In the genomic region with DNA sequence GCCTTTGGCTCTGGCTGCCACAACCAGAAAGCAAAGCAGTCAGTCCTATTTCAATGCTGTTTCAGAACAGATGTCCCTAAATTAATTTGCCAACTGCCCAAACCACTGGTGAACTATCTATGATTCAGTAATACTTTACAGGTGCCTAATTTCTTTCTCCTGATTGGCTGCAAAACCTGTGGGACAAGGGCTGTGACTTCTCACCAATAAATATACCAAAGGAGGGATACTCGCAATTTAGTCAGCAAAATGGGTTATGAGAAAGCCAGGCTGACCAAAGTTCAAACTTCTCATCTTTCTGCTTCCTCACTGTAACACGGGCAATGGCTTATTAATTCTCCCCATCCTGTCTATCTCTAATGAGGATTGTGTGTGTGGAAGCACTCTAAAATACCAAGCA, we compare ENCODE assay signal across 10 cellular contexts. TPM values are rescaled to one million over a fixed set of nuclear protein-coding genes. Genes with fewer than 3 reads are reported as not detected.
A peak's percentile ranks its signal among the peaks of the same experiment; 100 is the strongest.
DNase-seq lines count a peak whose midpoint lies in the region; ATAC-seq, FAIRE-seq and TF ChIP-seq lines count a peak whose summit lies in the region.
"Had no signal": no experiment of that assay in that cellular context is flagged by ENCODE, and none has a peak within 500 bp of the region (broad histone marks: within the 10 kb centered on the region; RNA-seq: fewer than 3 reads in every experiment).

No MANE protein-coding gene starts in this region.

- H3F3A ChIP-seq in PC-3 (ENCODE audit: low read length, unreplicated experiment): peaks cover 9% of the 10 kb centered on the region

- no peak overlapping the region for H2BK15ac ChIP-seq in neuronal stem cell (ENCODE audit: low read length)

- intact Hi-C loops in PC-3 (cut with micrococcal nuclease): loop anchor here (5.0 kb wide), 1 partner anchor 65 kb away; no protein-coding TSS in a partner anchor
- intact Hi-C loops in GM12878 (cut with micrococcal nuclease; ENCODE audit: unreplicated experiment): loop anchor here (5.0 kb wide), 1 partner anchor 85 kb away; no protein-coding TSS in a partner anchor

- RAD21 ChIA-PET in GM12878 (lab: Charles Lee; ENCODE audit: unreplicated experiment): interaction anchor here (0.9 to 2.9 kb wide), 3 partner anchors 10 to 275 kb away, joined by 3 to 13 read pairs (median 3); no protein-coding TSS in a partner anchor

- peak overlapping the region; percentile 81 for H3K4me2 ChIP-seq in PC-3 (ENCODE audit: low read length)
- no peak overlapping the region for H3K4me2 ChIP-seq in GM12878 (ENCODE audit: control insufficient read depth, insufficient read depth)
- H3K4me2 ChIP-seq in neuronal stem cell (ENCODE audit: insufficient read depth, low read length, poor library complexity, severe bottlenecking): no peak overlapping the region

- H4K20me1 ChIP-seq in PC-3 (ENCODE audit: low read length): no peaks in the 10 kb centered on the region
- H4K20me1 ChIP-seq in GM12878 (ENCODE audit: control insufficient read depth, insufficient read depth): no peaks in the 10 kb centered on the region

- H2AK5ac ChIP-seq in neuronal stem cell (ENCODE audit: low read depth, low read length): no peak overlapping the region

- H2BK12ac ChIP-seq in neuronal stem cell (ENCODE audit: low read length): no peak overlapping the region

- no peak overlapping the region for H3K4ac ChIP-seq in neuronal stem cell (ENCODE audit: low read length)

- no peaks in the 10 kb centered on the region for H3K9me2 ChIP-seq in PC-3 (replicated peaks; ENCODE audit: low read length)

- H3K27me3 ChIP-seq in PC-3 (ENCODE audit: low read length) (no peaks in the 10 kb centered on the region), GM12878 (replicated peaks in 1 of 2; ENCODE audit: control insufficient read depth in 2 of 2, insufficient read depth in 2 of 2, low read length in 1 of 2) (no peaks in the 10 kb centered on the region), neuronal stem cell (ENCODE audit: control insufficient read depth in 3 of 3, insufficient read depth in 3 of 3, low read depth in 1 of 3, low read length in 3 of 3) (no peaks in the 10 kb centered on the region)

- TF ChIP-seq POLR2A in GM12878 (IDR thresholded peaks at IDR 0.05; ENCODE audit: low read depth, low read length): no peak

- peak overlapping the region; percentile 49 for H3K4me3 ChIP-seq in PC-3 (ENCODE audit: low read length)
- no peak overlapping the region for H3K4me3 ChIP-seq in GM12878
- no peak overlapping the region for H3K4me3 ChIP-seq in neuronal stem cell (ENCODE audit: low read length in 2 of 2)

- BruUV-seq in PC-3 (replicated peaks; lab: Mats Ljungman, UMichigan) (no TSS peak), GM12878 (replicated peaks; lab: Mats Ljungman, UMichigan) (TSS peak; percentile 55)

- H3K79me2 ChIP-seq in PC-3 (ENCODE audit: low read length): peaks cover 4% of the 10 kb centered on the region; the same call in 1 of the 2 replicates
- no peaks in the 10 kb centered on the region for H3K79me2 ChIP-seq in GM12878 (ENCODE audit: control insufficient read depth, insufficient read depth, low read length)

- H3K23ac ChIP-seq in neuronal stem cell (ENCODE audit: low read depth, low read length, poor library complexity): no peak overlapping the region

- 48% methylated on average over 2 of the region's 2 CpGs for WGBS in GM12878 (ENCODE audit: insufficient coverage, insufficient replicate concordance, low lambda C conversion rate, missing lambda C conversion rate)
- WGBS in neuronal stem cell (ENCODE audit: extremely low coverage in 2 of 2, insufficient read length in 2 of 2, insufficient replicate concordance in 1 of 2), 2 donors: no CpG with 5 or more reads among the region's 2 CpGs

- no peak for TF ChIP-seq CTCF in PC-3 (conservative IDR thresholded peaks at IDR 0.05; ENCODE audit: low read depth, low read length)
- TF ChIP-seq CTCF in GM12878 (IDR thresholded peaks at IDR 0.05 in 2 of 3, conservative IDR thresholded peaks at IDR 0.05 in 1 of 3; ENCODE audit: control insufficient read depth in 2 of 3, extremely low read depth in 1 of 3, insufficient read depth in 1 of 3, low read depth in 3 of 3, low read length in 3 of 3): no peak

- H3K4me1 ChIP-seq in PC-3 (ENCODE audit: insufficient read depth, low read length): peaks cover 43% of the 10 kb centered on the region
- H3K4me1 ChIP-seq in GM12878 (ENCODE audit: control insufficient read depth, insufficient read depth, low read length): no peaks in the 10 kb centered on the region
- H3K4me1 ChIP-seq in neuronal stem cell (ENCODE audit: control insufficient read depth in 2 of 2, insufficient read depth in 1 of 2, low read depth in 1 of 2, low read length in 2 of 2): peaks cover 0 to 15% of the 10 kb centered on the region in 2 donors

- peak overlapping the region; percentile 72 for H3K9ac ChIP-seq in PC-3 (ENCODE audit: low read length)
- no peak overlapping the region for H3K9ac ChIP-seq in GM12878 (ENCODE audit: control insufficient read depth, insufficient read depth, low read length)
- H3K9ac ChIP-seq in neuronal stem cell (ENCODE audit: low read depth, low read length, poor library complexity): no peak overlapping the region

- no peak overlapping the region for H2BK120ac ChIP-seq in neuronal stem cell (ENCODE audit: low read depth, low read length)

- DNase-seq in PC-3: peak; percentile 88
- DNase-seq in GM12878 (ENCODE audit: low read depth, low spot score): no peak
- no peak for DNase-seq in neuronal stem cell (ENCODE audit: low spot score)
- no peak for DNase-seq in NCI-H510A (lab: John Stamatoyannopoulos, UW)
- no peak for DNase-seq in NCI-H510A treated with DMSO at 0.1 percent for 48 hours (lab: John Stamatoyannopoulos, UW)
- DNase-seq: NCI-H1436 treated with DMSO at 0.1 percent for 48 hours had no signal

- SMC1A ChIA-PET in GM12878 (lab: Charles Lee; ENCODE audit: uncharacterized antibody, unreplicated experiment): interaction anchor here (0.6 to 3.7 kb wide), 8 partner anchors 10 to 275 kb away, joined by 3 to 22 read pairs (median 8); no protein-coding TSS in a partner anchor

- TF ChIP-seq RAD21 in GM12878 (IDR thresholded peaks at IDR 0.05; ENCODE audit: insufficient read depth, low read depth, low read length): no peak

- no peak overlapping the region for H3K14ac ChIP-seq in neuronal stem cell (ENCODE audit: low read length)

- in situ Hi-C loops in GM12878 (cut with MboI): loop anchor here (5.0 kb wide), 2 partner anchors 65 to 270 kb away; no protein-coding TSS in a partner anchor

- H3K36me3 ChIP-seq in KOPT-K1 (ENCODE audit: insufficient read depth, low read length) (peaks cover 72% of the 10 kb centered on the region), PC-3 (ENCODE audit: low read depth, low read length) (peaks cover 20% of the 10 kb centered on the region; the same call in 1 of the 2 replicates), GM12878 (ENCODE audit: control insufficient read depth in 2 of 2, insufficient read depth in 2 of 2, low read length in 1 of 2) (peaks cover 11 to 31% of the 10 kb centered on the region in 2 experiments), neuronal stem cell (replicated peaks in 1 of 2; ENCODE audit: control insufficient read depth in 2 of 2, insufficient read depth in 2 of 2, low read length in 2 of 2) (peaks cover 15 to 55% of the 10 kb centered on the region in 2 donors)

- H3K9me3 ChIP-seq in KOPT-K1 (ENCODE audit: insufficient read depth, low read length, poor library complexity, severe bottlenecking): no peaks in the 10 kb centered on the region
- no peaks in the 10 kb centered on the region for H3K9me3 ChIP-seq in PC-3 (ENCODE audit: low read length)
- H3K9me3 ChIP-seq in GM12878 (replicated peaks; ENCODE audit: control insufficient read depth, insufficient read depth, low read length): no peaks in the 10 kb centered on the region
- no peaks in the 10 kb centered on the region for H3K9me3 ChIP-seq in neuronal stem cell (replicated peaks in 1 of 2; ENCODE audit: control insufficient read depth in 2 of 2, insufficient read depth in 1 of 2, low read depth in 1 of 2, low read length in 2 of 2)

- no peak overlapping the region for H4K91ac ChIP-seq in neuronal stem cell (ENCODE audit: low read depth, low read length, poor library complexity)

- no peak for FAIRE-seq in GM12878 (lab: Jason Lieb, UNC)

- no peak overlapping the region for H3K18ac ChIP-seq in neuronal stem cell (ENCODE audit: low read length)

- TF ChIP-seq EP300 in GM12878 (IDR thresholded peaks at IDR 0.05; ENCODE audit: borderline replicate concordance in 1 of 2, control insufficient read depth in 1 of 2, low read depth in 2 of 2, low read length in 2 of 2): no peak

- ATAC-seq in PC-3 (peak; percentile 44), GM12878 (no peak), HG03159 (IDR thresholded peaks at IDR 0.05; ENCODE audit: unreplicated experiment) (no peak)

- H2AFZ ChIP-seq in PC-3 (ENCODE audit: low read length) (no peak overlapping the region), GM12878 (ENCODE audit: control insufficient read depth, low read depth, low read length) (no peak overlapping the region), neuronal stem cell (ENCODE audit: low read length) (no peak overlapping the region)

- CTCF ChIA-PET in PC-3 (lab: Charles Lee): no interaction called here
- CTCF ChIA-PET in GM12878 (lab: Yijun Ruan, JAX): interaction anchor here (0.7 to 3.8 kb wide), 11 partner anchors 10 to 266 kb away, joined by 3 to 36 read pairs (median 6); no protein-coding TSS in a partner anchor

- POLR2A ChIA-PET in PC-3 (lab: Charles Lee; ENCODE audit: unreplicated experiment) (no interaction called here), GM12878 (lab: Charles Lee) (interaction anchor here (1.0 kb wide), 1 partner anchor 57 kb away, joined by 3 read pairs; no protein-coding TSS in a partner anchor)

- peak overlapping the region; percentile 91 for H2BK5ac ChIP-seq in neuronal stem cell (ENCODE audit: low read length)

- no peak overlapping the region for H4K8ac ChIP-seq in neuronal stem cell (ENCODE audit: low read depth, low read length)

- H3K27ac ChIP-seq in KOPT-K1 (ENCODE audit: low read depth, low read length, poor library complexity, severe bottlenecking) (peak overlapping the region; percentile 13), PC-3 (ENCODE audit: low read length) (peak overlapping the region; percentile 92), GM12878 (ENCODE audit: control insufficient read depth, insufficient read depth) (no peak overlapping the region), neuronal stem cell (replicated peaks; ENCODE audit: low read length) (no peak overlapping the region)
- H3K27ac ChIP-seq: C4-2B had no signal

- H3K79me1 ChIP-seq in neuronal stem cell (ENCODE audit: low read depth, low read length): no peaks in the 10 kb centered on the region

RNA-seq across cellular contexts. Expression of gene GPN2, which starts 12.8 kb away (rescaled TPM):
- total RNA-seq in PC-3 (2014; rRNA removed) (24.6 and 28.2 TPM in 2 replicates), GM12878 (2014; rRNA removed) (17.6 and 20.6 TPM in 2 replicates), GM12878 (2014; rRNA removed; fragmentation: Illumina TruSeq; extraction: Trizol) (12.2 and 15.8 TPM in 2 replicates), GM12878 (2021) (41.1 and 47.8 TPM in 2 replicates)
- total RNA-seq in GM12878 (2013; cell fraction: nucleolus; rRNA removed): 24.6 and 26.1 TPM in 2 replicates
- 13.2 TPM for polyA plus RNA-seq in GM12878 (2011; ENCODE audit: low read depth)
- polyA plus RNA-seq in GM12878 (2011; rRNA removed) (28.3 and 61.4 TPM in 2 replicates), GM12878 (2014; fragmentation: Illumina TruSeq; extraction: Trizol) (15.3 and 17.7 TPM in 2 replicates), GM12878 (2014; fragmentation: Nextera tagmentation; extraction: Ambion mirVana) (10 to 100 TPM in 1 of 2 experiments, 1 to 10 TPM in 1; 8.3 to 17.4 TPM), GM12878 (2014; rRNA removed) (28.9 and 32.7 TPM in 2 replicates), GM12878 (2016; fragmentation: Nextera tagmentation; extraction: Ambion mirVana) (10 to 100 TPM; 51.1 to 59.7 TPM)
- polyA plus RNA-seq in GM12878 (2011; cell fraction: cytosol; rRNA removed): 36.2 and 80.1 TPM in 2 replicates
- polyA plus RNA-seq in GM12878 (2011; cell fraction: nucleus; rRNA removed): 46.9 and 50.6 TPM in 2 replicates
- polyA plus RNA-seq in GM12878 (2012): 17.1 and 27.9 TPM in 2 replicates
- polyA minus RNA-seq in GM12878 (2011; rRNA and poly(A)+ RNA removed): 57.9 and 58.4 TPM in 2 replicates
- polyA minus RNA-seq in GM12878 (2011; cell fraction: cytosol; rRNA and poly(A)+ RNA removed): 22.7 and 26.0 TPM in 2 replicates
- 16.3 and 21.7 TPM in 2 replicates for polyA minus RNA-seq in GM12878 (2011; cell fraction: nucleus; rRNA and poly(A)+ RNA removed)
- 9.7 TPM for polyA plus RNA-seq in neuronal stem cell (2013, experiment 1 of 2)
- 11.6 TPM for polyA plus RNA-seq in neuronal stem cell (2013, experiment 2 of 2)

RNA-seq across cellular contexts. Expression of gene SFN, which starts 14.4 kb away (rescaled TPM):
- total RNA-seq in PC-3 (2014; rRNA removed): 411 and 577 TPM in 2 replicates
- total RNA-seq in GM12878 (2013; cell fraction: nucleolus; rRNA removed): 0.64 and 1.1 TPM in 2 replicates
- total RNA-seq in GM12878 (2014; rRNA removed): 2.0 and 2.7 TPM in 2 replicates
- total RNA-seq in GM12878 (2014; rRNA removed; fragmentation: Illumina TruSeq; extraction: Trizol): 1.7 and 2.1 TPM in 2 replicates
- total RNA-seq in GM12878 (2021): 2.9 and 4.1 TPM in 2 replicates
- polyA plus RNA-seq in GM12878 (2011; ENCODE audit: low read depth): 0.71 TPM
- polyA plus RNA-seq in GM12878 (2011; rRNA removed): 0.06 and 0.19 TPM in 2 replicates
- polyA plus RNA-seq in GM12878 (2011; cell fraction: cytosol; rRNA removed): 0.10 and 0.13 TPM in 2 replicates
- polyA plus RNA-seq in GM12878 (2011; cell fraction: nucleus; rRNA removed): 0.24 and 0.48 TPM in 2 replicates
- polyA plus RNA-seq in GM12878 (2012): 3.6 and 3.8 TPM in 2 replicates
- 0.14 and 1.2 TPM in 2 replicates for polyA plus RNA-seq in GM12878 (2014; fragmentation: Illumina TruSeq; extraction: Trizol)
- polyA plus RNA-seq in GM12878 (2014; fragmentation: Nextera tagmentation; extraction: Ambion mirVana): under 1 TPM; 0.27 to 0.33 TPM
- 2.7 and 3.2 TPM in 2 replicates for polyA plus RNA-seq in GM12878 (2014; rRNA removed)
- under 1 TPM; 0.63 to 0.82 TPM for polyA plus RNA-seq in GM12878 (2016; fragmentation: Nextera tagmentation; extraction: Ambion mirVana)
- 0.26 TPM in 1 of 2 replicates, not detected in the other for polyA minus RNA-seq in GM12878 (2011; rRNA and poly(A)+ RNA removed)
- 3.7 and 4.8 TPM in 2 replicates for polyA minus RNA-seq in GM12878 (2011; cell fraction: cytosol; rRNA and poly(A)+ RNA removed)
- polyA minus RNA-seq in GM12878 (2011; cell fraction: nucleus; rRNA and poly(A)+ RNA removed): 0.85 and 1.3 TPM in 2 replicates
- 1.9 TPM for polyA plus RNA-seq in neuronal stem cell (2013, experiment 1 of 2)
- 2.1 TPM for polyA plus RNA-seq in neuronal stem cell (2013, experiment 2 of 2)

RNA-seq across cellular contexts. Expression of gene GPATCH3, which starts 22.9 kb away (rescaled TPM):
- total RNA-seq in PC-3 (2014; rRNA removed) (16.1 and 18.8 TPM in 2 replicates), GM12878 (2014; rRNA removed) (9.2 and 10.1 TPM in 2 replicates), GM12878 (2014; rRNA removed; fragmentation: Illumina TruSeq; extraction: Trizol) (5.8 and 7.5 TPM in 2 replicates), GM12878 (2021) (11.5 and 13.4 TPM in 2 replicates)
- 5.0 and 6.4 TPM in 2 replicates for total RNA-seq in GM12878 (2013; cell fraction: nucleolus; rRNA removed)
- 3.8 TPM for polyA plus RNA-seq in GM12878 (2011; ENCODE audit: low read depth)
- polyA plus RNA-seq in GM12878 (2011; rRNA removed) (2.5 and 4.5 TPM in 2 replicates), GM12878 (2014; fragmentation: Illumina TruSeq; extraction: Trizol) (4.8 and 7.8 TPM in 2 replicates), GM12878 (2014; fragmentation: Nextera tagmentation; extraction: Ambion mirVana) (1 to 10 TPM in 1 of 2 experiments, under 1 TPM in 1; 0.56 to 2.9 TPM), GM12878 (2014; rRNA removed) (9.6 and 11.8 TPM in 2 replicates), GM12878 (2016; fragmentation: Nextera tagmentation; extraction: Ambion mirVana) (10 to 100 TPM; 11.2 to 12.9 TPM)
- polyA plus RNA-seq in GM12878 (2011; cell fraction: cytosol; rRNA removed): 4.8 and 5.7 TPM in 2 replicates
- polyA plus RNA-seq in GM12878 (2011; cell fraction: nucleus; rRNA removed): 6.6 and 11.2 TPM in 2 replicates
- polyA plus RNA-seq in GM12878 (2012): 6.0 and 9.2 TPM in 2 replicates
- polyA minus RNA-seq in GM12878 (2011; rRNA and poly(A)+ RNA removed): 2.6 and 6.1 TPM in 2 replicates
- polyA minus RNA-seq in GM12878 (2011; cell fraction: cytosol; rRNA and poly(A)+ RNA removed): 3.1 and 4.3 TPM in 2 replicates
- 3.7 and 7.3 TPM in 2 replicates for polyA minus RNA-seq in GM12878 (2011; cell fraction: nucleus; rRNA and poly(A)+ RNA removed)
- 7.7 TPM for polyA plus RNA-seq in neuronal stem cell (2013, experiment 1 of 2)
- 8.2 TPM for polyA plus RNA-seq in neuronal stem cell (2013, experiment 2 of 2)

RNA-seq across cellular contexts. Expression of gene NR0B2, which starts 36.4 kb away (rescaled TPM):
- total RNA-seq in PC-3 (2014; rRNA removed) (not detected in 2 replicates), GM12878 (2014; rRNA removed) (not detected in 2 replicates), GM12878 (2014; rRNA removed; fragmentation: Illumina TruSeq; extraction: Trizol) (not detected in 2 replicates), GM12878 (2021) (not detected in 2 replicates)
- not detected in 2 replicates for total RNA-seq in GM12878 (2013; cell fraction: nucleolus; rRNA removed)
- polyA plus RNA-seq in GM12878 (2011; ENCODE audit: low read depth): not detected
- polyA plus RNA-seq in GM12878 (2011; rRNA removed) (not detected in 2 replicates), GM12878 (2014; fragmentation: Illumina TruSeq; extraction: Trizol) (not detected in 2 replicates), GM12878 (2014; fragmentation: Nextera tagmentation; extraction: Ambion mirVana) (not detected), GM12878 (2014; rRNA removed) (not detected in 2 replicates), GM12878 (2016; fragmentation: Nextera tagmentation; extraction: Ambion mirVana) (not detected)
- polyA plus RNA-seq in GM12878 (2011; cell fraction: cytosol; rRNA removed): not detected in 2 replicates
- polyA plus RNA-seq in GM12878 (2011; cell fraction: nucleus; rRNA removed): 0.19 TPM in 1 of 2 replicates, not detected in the other
- polyA plus RNA-seq in GM12878 (2012): not detected in 2 replicates
- not detected in 2 replicates for polyA minus RNA-seq in GM12878 (2011; rRNA and poly(A)+ RNA removed)
- polyA minus RNA-seq in GM12878 (2011; cell fraction: cytosol; rRNA and poly(A)+ RNA removed): not detected in 2 replicates
- polyA minus RNA-seq in GM12878 (2011; cell fraction: nucleus; rRNA and poly(A)+ RNA removed): not detected in 2 replicates
- polyA plus RNA-seq in neuronal stem cell (2013, experiment 1 of 2): not detected
- polyA plus RNA-seq in neuronal stem cell (2013, experiment 2 of 2): 0.03 TPM
- total RNA-seq: HT1080 had no signal

RNA-seq across cellular contexts. Expression of gene NUDC, which starts 44.2 kb away (rescaled TPM):
- total RNA-seq in PC-3 (2014; rRNA removed) (149 and 198 TPM in 2 replicates), GM12878 (2014; rRNA removed) (71.4 and 76.0 TPM in 2 replicates), GM12878 (2014; rRNA removed; fragmentation: Illumina TruSeq; extraction: Trizol) (50.3 and 58.7 TPM in 2 replicates), GM12878 (2021) (75.4 and 77.6 TPM in 2 replicates)
- total RNA-seq in GM12878 (2013; cell fraction: nucleolus; rRNA removed): 12.9 and 13.5 TPM in 2 replicates
- 31.8 TPM for polyA plus RNA-seq in GM12878 (2011; ENCODE audit: low read depth)
- polyA plus RNA-seq in GM12878 (2011; rRNA removed) (15.8 and 34.9 TPM in 2 replicates), GM12878 (2014; fragmentation: Illumina TruSeq; extraction: Trizol) (39.3 and 76.3 TPM in 2 replicates), GM12878 (2014; fragmentation: Nextera tagmentation; extraction: Ambion mirVana) (10 to 100 TPM in 1 of 2 experiments, 1 to 10 TPM in 1; 5.5 to 15.1 TPM), GM12878 (2014; rRNA removed) (51.8 and 58.8 TPM in 2 replicates), GM12878 (2016; fragmentation: Nextera tagmentation; extraction: Ambion mirVana) (100 to 1,000 TPM; 208 to 227 TPM)
- polyA plus RNA-seq in GM12878 (2011; cell fraction: cytosol; rRNA removed): 32.2 and 32.5 TPM in 2 replicates
- 23.3 and 33.8 TPM in 2 replicates for polyA plus RNA-seq in GM12878 (2011; cell fraction: nucleus; rRNA removed)
- polyA plus RNA-seq in GM12878 (2012): 52.6 and 59.8 TPM in 2 replicates
- 17.4 TPM in 2 replicates for polyA minus RNA-seq in GM12878 (2011; rRNA and poly(A)+ RNA removed)
- 22.2 and 24.5 TPM in 2 replicates for polyA minus RNA-seq in GM12878 (2011; cell fraction: cytosol; rRNA and poly(A)+ RNA removed)
- polyA minus RNA-seq in GM12878 (2011; cell fraction: nucleus; rRNA and poly(A)+ RNA removed): 6.3 and 18.1 TPM in 2 replicates
- polyA plus RNA-seq in neuronal stem cell (2013, experiment 1 of 2): 59.8 TPM
- polyA plus RNA-seq in neuronal stem cell (2013, experiment 2 of 2): 57.4 TPM

Comparison
In these comparisons a context has a peak if more than half of its experiments do, and no peak if none do; other contexts are left out.
1. H3K27ac ChIP-seq: peak in KOPT-K1 (single experiment) and PC-3 (single experiment); none in GM12878 (single experiment) and neuronal stem cell (single experiment).
2. RNA of gene SFN, which starts 14.4 kb away (total RNA-seq): 411 to 577 TPM in PC-3; 0.64 to 4.1 TPM in GM12878; every median in the first group is over 10 times any median in the second.